In the genomic region with DNA sequence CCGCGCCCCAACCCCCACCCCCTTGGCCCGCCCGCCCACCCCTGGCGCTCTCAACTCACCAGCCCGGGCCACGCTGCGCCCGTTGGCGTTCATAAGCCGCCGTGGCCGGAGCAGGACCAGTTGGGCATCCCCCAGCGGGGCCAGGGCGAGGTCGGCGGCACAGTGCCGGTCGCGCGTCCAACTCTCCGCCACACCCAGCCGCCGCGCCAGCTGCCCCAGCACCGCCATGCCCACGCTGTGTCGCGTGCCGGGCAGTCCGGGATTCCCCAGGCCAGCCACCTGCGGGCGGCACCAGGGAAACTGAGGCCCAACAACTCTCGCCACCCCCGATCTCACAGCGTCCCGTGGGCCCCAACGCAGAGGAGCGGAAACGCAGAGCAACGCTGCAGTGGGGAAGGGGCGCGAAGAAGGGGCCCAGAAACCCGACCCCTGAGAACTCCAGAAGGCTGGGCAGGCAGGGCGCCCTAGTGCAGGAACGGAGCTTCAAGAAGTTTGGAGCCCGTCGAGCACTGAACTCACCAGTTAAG, we compare ENCODE assay signal across 7 cellular contexts. TPM values are rescaled to one million over a fixed set of nuclear protein-coding genes. Genes with fewer than 3 reads are reported as not detected.
DNase-seq lines count a peak whose midpoint lies in the region; ATAC-seq and TF ChIP-seq lines count a peak whose summit lies in the region.

No MANE protein-coding gene starts in this region.

- peak overlapping the region; percentile 73 to 88 (median 75) for H3K4me3 ChIP-seq in breast epithelium
- H3K4me3 ChIP-seq in right lobe of liver: peak overlapping the region; percentile 60 to 88 (median 64)
- peak overlapping the region; percentile 66 to 85 (median 76) for H3K4me3 ChIP-seq in tibial nerve

- 0% methylated on average over 5 of the region's 48 CpGs for WGBS in right lobe of liver (ENCODE audit: insufficient coverage, low coverage, low lambda C conversion rate, missing lambda C conversion rate)
- 0 to 2% methylated on average over 17 to 21 of the region's 48 CpGs for WGBS in tibial nerve, 2 donors

- TF ChIP-seq EP300 in tibial nerve (IDR thresholded peaks at IDR 0.05): no peak

- H3K27ac ChIP-seq in breast epithelium (peak overlapping the region; percentile 86 to 87), right lobe of liver (peak overlapping the region in 1 of 3 donors; percentile 33), tibial nerve (peak overlapping the region; percentile 79 to 93 (median 82))

- ATAC-seq in GM18505 (IDR thresholded peaks at IDR 0.05; ENCODE audit: unreplicated experiment) (peak; percentile 10), right lobe of liver (peak; percentile 9 to 34 (median 30))

- H3K36me3 Mint-ChIP-seq in IgD-negative memory B cell: peaks cover 4% of the 10 kb centered on the region

- intact Hi-C loops in breast epithelium (cut with DNase I; ENCODE audit: low total_unique reads) (loop anchor here (1.0 kb wide), 1 partner anchor 110 kb away; no protein-coding TSS in a partner anchor), right lobe of liver (cut with DNase I) (no loop called here)

- H3K27ac Mint-ChIP-seq in IgD-negative memory B cell: peak overlapping the region; percentile 64 to 96 (median 84)

- H3K9me3 ChIP-seq in breast epithelium (no peaks in the 10 kb centered on the region), right lobe of liver (no peaks in the 10 kb centered on the region), tibial nerve (no peaks in the 10 kb centered on the region)

- H3K4me1 Mint-ChIP-seq in IgD-negative memory B cell: peaks cover 0 to 12% (median 6%) of the 10 kb centered on the region in 3 donors

- H3K27me3 Mint-ChIP-seq in IgD-negative memory B cell: no peaks in the 10 kb centered on the region

- TF ChIP-seq POLR2A in GM18505 (IDR thresholded peaks at IDR 0.05; ENCODE audit: borderline replicate concordance, extremely low read depth, insufficient read depth, insufficient read length) (no peak), breast epithelium (IDR thresholded peaks at IDR 0.05) (no peak), right lobe of liver (IDR thresholded peaks at IDR 0.05) (no peak), tibial nerve (IDR thresholded peaks at IDR 0.05) (no peak)

- H3K4me1 ChIP-seq in breast epithelium: peaks cover 3 to 5% of the 10 kb centered on the region in 2 donors
- H3K4me1 ChIP-seq in right lobe of liver: peaks cover 0 to 5% (median 0%) of the 10 kb centered on the region in 4 donors
- peaks cover 0 to 22% (median 15%) of the 10 kb centered on the region in 4 donors for H3K4me1 ChIP-seq in tibial nerve

- no peak for TF ChIP-seq CTCF in breast epithelium (IDR thresholded peaks at IDR 0.05)
- no peak for TF ChIP-seq CTCF in right lobe of liver (IDR thresholded peaks at IDR 0.05)
- TF ChIP-seq CTCF in tibial nerve (IDR thresholded peaks at IDR 0.05): no peak

- no peaks in the 10 kb centered on the region for H3K27me3 ChIP-seq in breast epithelium
- H3K27me3 ChIP-seq in right lobe of liver: no peaks in the 10 kb centered on the region
- no peaks in the 10 kb centered on the region for H3K27me3 ChIP-seq in tibial nerve

- no peaks in the 10 kb centered on the region for H3K36me3 ChIP-seq in breast epithelium
- H3K36me3 ChIP-seq in right lobe of liver: no peaks in the 10 kb centered on the region
- H3K36me3 ChIP-seq in tibial nerve: peaks cover 0 to 10% (median 0%) of the 10 kb centered on the region in 3 donors

- DNase-seq in breast epithelium (ENCODE audit: low spot score in 2 of 2) (no peak), right lobe of liver (peak in 1 of 3 donors; percentile 53), tibial nerve (ENCODE audit: low spot score in 2 of 2) (no peak), kidney glomerular epithelial cell (lab: John Stamatoyannopoulos, UW) (no peak), NCI-H524 treated with DMSO at 0.1 percent for 48 hours (lab: John Stamatoyannopoulos, UW) (no peak)

- peak overlapping the region; percentile 85 to 97 (median 96) for H3K4me3 Mint-ChIP-seq in IgD-negative memory B cell

- H3K9me3 Mint-ChIP-seq in IgD-negative memory B cell: no peaks in the 10 kb centered on the region

RNA-seq across cellular contexts. Expression of a gene that starts 0.5 kb away (rescaled TPM):
- 14.8 TPM for polyA plus RNA-seq in IgD-negative memory B cell
- 10 to 100 TPM; 19.0 to 26.2 (median 23.3) TPM for total RNA-seq in breast epithelium
- 10 to 100 TPM in 2 of 6 experiments, 1 to 10 TPM in 4; 4.8 to 21.2 (median 6.8) TPM for total RNA-seq in right lobe of liver
- total RNA-seq in tibial nerve: 10 to 100 TPM in 3 of 4 donors, 1 to 10 TPM in 1; 8.4 to 46.7 (median 23.7) TPM

RNA-seq across cellular contexts. Expression of a gene that starts 0.9 kb away (rescaled TPM):
- not detected for polyA plus RNA-seq in IgD-negative memory B cell
- under 1 TPM; under 0.01 to 0.59 (median 0.16) TPM for total RNA-seq in breast epithelium
- total RNA-seq in right lobe of liver: under 1 TPM in 2 of 6 experiments, not detected in 4; 0.05 to 0.12 TPM
- under 1 TPM in 1 of 4 donors, not detected in 3; 0.30 TPM for total RNA-seq in tibial nerve

RNA-seq across cellular contexts. Expression of a gene that starts 8.2 kb away (rescaled TPM):
- not detected for polyA plus RNA-seq in IgD-negative memory B cell
- total RNA-seq in breast epithelium: 1 to 10 TPM in 2 of 3 donors, not detected in 1; 2.0 TPM
- total RNA-seq in right lobe of liver: under 1 TPM in 1 of 6 experiments, not detected in 5; 0.10 TPM
- total RNA-seq in tibial nerve: 1 to 10 TPM in 1 of 4 donors, under 1 TPM in 1, not detected in 2; 0.90 to 1.2 TPM

RNA-seq across cellular contexts. Expression of a gene that starts 20.1 kb away (rescaled TPM):
- 22.4 TPM for polyA plus RNA-seq in IgD-negative memory B cell
- total RNA-seq in breast epithelium: 10 to 100 TPM in 1 of 3 donors, 1 to 10 TPM in 2; 9.5 to 16.7 (median 9.6) TPM
- total RNA-seq in right lobe of liver: 10 to 100 TPM in 2 of 6 experiments, 1 to 10 TPM in 4; 6.1 to 15.3 (median 7.7) TPM
- 10 to 100 TPM; 13.3 to 15.3 (median 14.4) TPM for total RNA-seq in tibial nerve
